ENCODE assay signal across 8 cellular contexts in genomic region chr3:38117748-38118420, GRCh38. TPM values are rescaled to one million over a fixed set of nuclear protein-coding genes. Genes with fewer than 3 reads are reported as not detected.
A peak's percentile ranks its signal among the peaks of the same experiment; 100 is the strongest.
DNase-seq lines count a peak whose midpoint lies in the region; ATAC-seq, FAIRE-seq and TF ChIP-seq lines count a peak whose summit lies in the region.

No MANE protein-coding gene starts in this region.

- no peaks in the 10 kb centered on the region for H3K4me1 ChIP-seq in parathyroid adenoma

- no peak overlapping the region for H3K9ac ChIP-seq in parathyroid adenoma

- no peak overlapping the region for H3K4me2 ChIP-seq in parathyroid adenoma (ENCODE audit: low read length)

- no peaks in the 10 kb centered on the region for H3K36me3 ChIP-seq in parathyroid adenoma (ENCODE audit: control insufficient read depth, insufficient read depth, low read length)

- DNase-seq in AG08395 (ENCODE audit: low spot score) (peak; percentile 81), OCI-M1 (lab: John Stamatoyannopoulos, UW) (peak; percentile 75), fibroblast of villous mesenchyme (ENCODE audit: low read depth) (peak; percentile 53), urothelium cell line (ENCODE audit: low spot score) (peak; percentile 62)
- peak; percentile 77 to 80 for DNase-seq in activated T-cell treated with anti-CD3 and anti-CD28 coated beads, Interleukin-2, amount 50 U/mL, for 48 hours

- no peak for FAIRE-seq in urothelium cell line (lab: Jason Lieb, UNC)

- H3K79me2 ChIP-seq in parathyroid adenoma: no peaks in the 10 kb centered on the region

- H2AFZ ChIP-seq in parathyroid adenoma: no peak overlapping the region

- TF ChIP-seq CTCF in fibroblast of villous mesenchyme (IDR thresholded peaks at IDR 0.05; ENCODE audit: insufficient read depth, low read depth, low read length) (peak; percentile 83), parathyroid adenoma (IDR thresholded peaks at IDR 0.05) (peak; percentile 63)

- H3K4me3 ChIP-seq in fibroblast of villous mesenchyme (ENCODE audit: low read depth, low read length) (no peak overlapping the region), parathyroid adenoma (ENCODE audit: low read depth, low read length) (no peak overlapping the region)

- no peak overlapping the region for H3K27ac ChIP-seq in parathyroid adenoma

- ATAC-seq in GM18508 (IDR thresholded peaks at IDR 0.05; ENCODE audit: insufficient read depth, unreplicated experiment): peak; percentile 57
- peak; percentile 47 for ATAC-seq in HG03025 (IDR thresholded peaks at IDR 0.05; ENCODE audit: low FRiP score, unreplicated experiment)

- no peaks in the 10 kb centered on the region for H3K27me3 ChIP-seq in parathyroid adenoma (ENCODE audit: control insufficient read depth, insufficient read depth, low read length)

- no peaks in the 10 kb centered on the region for H3K9me3 ChIP-seq in parathyroid adenoma (ENCODE audit: control insufficient read depth, low read length)

RNA-seq across cellular contexts. Expression of gene ACAA1, which starts 19.0 kb away (rescaled TPM):
- 18.1 and 20.0 TPM in 2 replicates for total RNA-seq in fibroblast of villous mesenchyme

RNA-seq across cellular contexts. Expression of gene MYD88, which starts 20.6 kb away (rescaled TPM):
- 6.9 and 10.6 TPM in 2 replicates for total RNA-seq in fibroblast of villous mesenchyme

RNA-seq across cellular contexts. Expression of gene OXSR1, which starts 47.5 kb away (rescaled TPM):
- 42.2 and 68.2 TPM in 2 replicates for total RNA-seq in fibroblast of villous mesenchyme
